8 cellular contexts compared by ENCODE assay signal in genomic region chr3:129424185-129424841, GRCh38. TPM values are rescaled to one million over a fixed set of nuclear protein-coding genes. Genes with fewer than 3 reads are reported as not detected.
DNase-seq lines count a peak whose midpoint lies in the region; ATAC-seq and TF ChIP-seq lines count a peak whose summit lies in the region.

No MANE protein-coding gene starts in this region.

- no peaks in the 10 kb centered on the region for H3K79me2 ChIP-seq in hepatocyte

- no peaks in the 10 kb centered on the region for H3K36me3 ChIP-seq in hepatocyte (replicated peaks; ENCODE audit: insufficient read depth, low read depth)
- no peaks in the 10 kb centered on the region for H3K36me3 ChIP-seq in effector memory CD4-positive, alpha-beta T cell (ENCODE audit: control insufficient read depth, insufficient read depth, low read length)

- no peak overlapping the region for H2AFZ ChIP-seq in hepatocyte

- CTCF ChIA-PET in activated CD8-positive, alpha-beta memory T cell treated with anti-CD3 and anti-CD28 coated beads, Interleukin-2, amount 10 ng/mL, durations not matched to agents 7 days and 5 days (lab: Charles Lee): no interaction called here

- no peaks in the 10 kb centered on the region for H3K27me3 ChIP-seq in hepatocyte
- no peaks in the 10 kb centered on the region for H3K27me3 ChIP-seq in effector memory CD4-positive, alpha-beta T cell (replicated peaks; ENCODE audit: control insufficient read depth, insufficient read depth, low read length, poor library complexity, severe bottlenecking)

- H3K4me3 Mint-ChIP-seq in activated CD8-positive, alpha-beta memory T cell treated with anti-CD3 and anti-CD28 coated beads, Interleukin-2, amount 10 ng/mL, durations not matched to agents 7 days and 5 days: no peak overlapping the region

- H3K4me1 Mint-ChIP-seq in activated CD8-positive, alpha-beta memory T cell treated with anti-CD3 and anti-CD28 coated beads, Interleukin-2, amount 10 ng/mL, durations not matched to agents 7 days and 5 days: peaks cover 20% of the 10 kb centered on the region

- H3K9me2 ChIP-seq in hepatocyte (replicated peaks; ENCODE audit: insufficient read depth): no peaks in the 10 kb centered on the region

- 55% methylated on average over 4 of the region's 4 CpGs for WGBS in hepatocyte (ENCODE audit: low lambda C conversion rate, missing lambda C conversion rate)

- no peak overlapping the region for H3K4me2 ChIP-seq in hepatocyte

- H3K27me3 Mint-ChIP-seq in activated CD8-positive, alpha-beta memory T cell treated with anti-CD3 and anti-CD28 coated beads, Interleukin-2, amount 10 ng/mL, durations not matched to agents 7 days and 5 days: peaks cover 5% of the 10 kb centered on the region

- DNase-seq in GM12864 (ENCODE audit: low read depth): peak; percentile 91
- DNase-seq in NB4 (ENCODE audit: low read depth): peak; percentile 89
- DNase-seq in hepatocyte (ENCODE audit: low spot score): no peak
- DNase-seq in activated CD8-positive, alpha-beta memory T cell treated with anti-CD3 and anti-CD28 coated beads, Interleukin-2, amount 10 ng/mL, durations not matched to agents 7 days and 5 days: no peak
- DNase-seq in omental fat pad (ENCODE audit: low spot score): no peak
- DNase-seq in effector memory CD4-positive, alpha-beta T cell: no peak
- DNase-seq in stimulated activated CD4-positive, alpha-beta T cell treated with anti-CD3 and anti-CD28 coated beads, Interleukin-1b, Interleukin-23, amount 100 ng/mL, for 48 hours: no peak

- no peaks in the 10 kb centered on the region for H3K9me3 Mint-ChIP-seq in activated CD8-positive, alpha-beta memory T cell treated with anti-CD3 and anti-CD28 coated beads, Interleukin-2, amount 10 ng/mL, durations not matched to agents 7 days and 5 days (ENCODE audit: low read depth)

- ATAC-seq in GM21619 (IDR thresholded peaks at IDR 0.05; ENCODE audit: unreplicated experiment) (peak; percentile 53), omental fat pad (ENCODE audit: low FRiP score) (no peak)
- no peak for ATAC-seq in activated CD8-positive, alpha-beta memory T cell treated with anti-CD3 and anti-CD28 coated beads, Interleukin-2, amount 10 ng/mL, durations not matched to agents 7 days and 5 days

- TF ChIP-seq POLR2A in NB4 (IDR thresholded peaks at IDR 0.05; ENCODE audit: extremely low read depth, insufficient read length): no peak

- H3K4me3 ChIP-seq in GM12864 (ENCODE audit: low read depth, low read length) (no peak overlapping the region; the same call in 1 of the 2 replicates), NB4 (ENCODE audit: low read depth, low read length) (no peak overlapping the region), hepatocyte (no peak overlapping the region)
- H3K4me3 ChIP-seq in effector memory CD4-positive, alpha-beta T cell (ENCODE audit: insufficient read depth, low read depth, low read length, poor library complexity, severe bottlenecking): no peak overlapping the region

- TF ChIP-seq CTCF in GM12864 (IDR thresholded peaks at IDR 0.05; ENCODE audit: low read depth, low read length, missing control alignments) (no peak), NB4 (IDR thresholded peaks at IDR 0.05; ENCODE audit: low read depth, low read length) (no peak), hepatocyte (IDR thresholded peaks at IDR 0.05; ENCODE audit: poor library complexity) (no peak), omental fat pad (IDR thresholded peaks at IDR 0.05) (no peak)

- no peak overlapping the region for H3K27ac Mint-ChIP-seq in activated CD8-positive, alpha-beta memory T cell treated with anti-CD3 and anti-CD28 coated beads, Interleukin-2, amount 10 ng/mL, durations not matched to agents 7 days and 5 days

- H3K27ac ChIP-seq in hepatocyte: peak overlapping the region; percentile 35
- no peak overlapping the region for H3K27ac ChIP-seq in effector memory CD4-positive, alpha-beta T cell (ENCODE audit: insufficient read depth, low read length, poor library complexity, severe bottlenecking)

- no peaks in the 10 kb centered on the region for H3K4me1 ChIP-seq in hepatocyte (ENCODE audit: insufficient read depth)
- H3K4me1 ChIP-seq in effector memory CD4-positive, alpha-beta T cell (ENCODE audit: control insufficient read depth, insufficient read depth, low read length, poor library complexity, severe bottlenecking): peaks cover 7% of the 10 kb centered on the region

- H3K9me3 ChIP-seq in hepatocyte (ENCODE audit: low read depth): no peaks in the 10 kb centered on the region
- no peaks in the 10 kb centered on the region for H3K9me3 ChIP-seq in effector memory CD4-positive, alpha-beta T cell (ENCODE audit: control insufficient read depth, low read length)

- H4K20me1 ChIP-seq in hepatocyte (ENCODE audit: insufficient read depth, poor library complexity, severe bottlenecking): no peaks in the 10 kb centered on the region

- H3K36me3 Mint-ChIP-seq in activated CD8-positive, alpha-beta memory T cell treated with anti-CD3 and anti-CD28 coated beads, Interleukin-2, amount 10 ng/mL, durations not matched to agents 7 days and 5 days: peaks cover 2% of the 10 kb centered on the region

RNA-seq across cellular contexts. Expression of gene EFCAB12, which starts 4.1 kb away (rescaled TPM):
- total RNA-seq in hepatocyte (0.20 and 0.44 TPM in 2 replicates), omental fat pad (1 to 10 TPM in 2 of 4 donors, under 1 TPM in 2; 0.24 to 2.8 (median 1.0) TPM)
- 0.19 and 1.5 TPM in 2 replicates for polyA plus RNA-seq in hepatocyte
- 1 to 10 TPM in 1 of 2 experiments, under 1 TPM in 1; 0.56 to 1.4 TPM for total RNA-seq in activated CD8-positive, alpha-beta memory T cell treated with anti-CD3 and anti-CD28 coated beads, Interleukin-2, amount 10 ng/mL, durations not matched to agents 7 days and 5 days

RNA-seq across cellular contexts. Expression of gene MBD4, which starts 15.4 kb away (rescaled TPM):
- total RNA-seq in hepatocyte (25.0 and 27.5 TPM in 2 replicates), omental fat pad (10 to 100 TPM; 15.6 to 29.3 (median 27.8) TPM)
- 20.8 and 22.2 TPM in 2 replicates for polyA plus RNA-seq in hepatocyte
- 10 to 100 TPM; 51.9 to 52.0 TPM for total RNA-seq in activated CD8-positive, alpha-beta memory T cell treated with anti-CD3 and anti-CD28 coated beads, Interleukin-2, amount 10 ng/mL, durations not matched to agents 7 days and 5 days

RNA-seq across cellular contexts. Expression of gene IFT122, which starts 15.7 kb away (rescaled TPM):
- total RNA-seq in hepatocyte: 14.6 and 17.3 TPM in 2 replicates
- polyA plus RNA-seq in hepatocyte: 11.4 and 15.6 TPM in 2 replicates
- total RNA-seq in activated CD8-positive, alpha-beta memory T cell treated with anti-CD3 and anti-CD28 coated beads, Interleukin-2, amount 10 ng/mL, durations not matched to agents 7 days and 5 days: 10 to 100 TPM; 15.6 to 34.0 TPM
- 10 to 100 TPM; 19.6 to 62.9 (median 28.2) TPM for total RNA-seq in omental fat pad

Comparison
In these comparisons a context has a peak if more than half of its experiments do, and no peak if none do; other contexts are left out.
1. DNase-seq: peak in GM12864 (single experiment) and NB4 (single experiment); none in hepatocyte (single experiment), activated CD8-positive, alpha-beta memory T cell treated with anti-CD3 and anti-CD28 coated beads, Interleukin-2, amount 10 ng/mL, durations not matched to agents 7 days and 5 days (single experiment), omental fat pad (single experiment), effector memory CD4-positive, alpha-beta T cell (0 of 3) and stimulated activated CD4-positive, alpha-beta T cell treated with anti-CD3 and anti-CD28 coated beads, Interleukin-1b, Interleukin-23, amount 100 ng/mL, for 48 hours (single experiment).